In the genomic region with DNA sequence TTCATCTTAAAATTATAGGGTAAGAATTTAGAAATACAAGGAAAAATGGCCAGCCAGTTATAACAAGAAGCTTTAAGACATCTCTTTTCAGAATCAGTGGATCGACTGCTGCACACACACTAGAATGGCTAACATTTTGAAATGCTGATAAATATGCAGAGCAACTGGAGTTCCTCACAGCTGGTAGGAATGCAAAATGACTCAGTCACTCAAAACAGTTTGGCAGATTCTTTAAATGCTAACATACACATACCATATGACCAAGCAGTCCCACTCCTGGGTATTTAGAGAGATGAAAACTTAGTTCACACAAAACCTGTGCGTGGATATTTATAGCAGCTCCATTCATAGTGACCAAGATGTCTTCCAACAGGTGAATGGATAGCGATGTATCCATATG, we compare ENCODE assay signal across 19 cellular contexts. TPM values are rescaled to one million over a fixed set of nuclear protein-coding genes. Genes with fewer than 3 reads are reported as not detected.
DNase-seq lines count a peak whose midpoint lies in the region; ATAC-seq, FAIRE-seq and TF ChIP-seq lines count a peak whose summit lies in the region.
"Had no signal": no experiment of that assay in that cellular context is flagged by ENCODE, and none has a peak within 500 bp of the region (broad histone marks: within the 10 kb centered on the region; RNA-seq: fewer than 3 reads in every experiment).

No MANE protein-coding gene starts in this region.

- H3K79me2 ChIP-seq in mesendoderm (ENCODE audit: control insufficient read depth, insufficient read depth, low read length): no peaks in the 10 kb centered on the region

- no peak for TF ChIP-seq CTCF in kidney (IDR thresholded peaks at IDR 0.05; ENCODE audit: borderline replicate concordance, extremely low read depth, insufficient read depth)

- no peak overlapping the region for H3K56ac ChIP-seq in mesendoderm (ENCODE audit: low read length)

- no peak overlapping the region for H2BK15ac ChIP-seq in mesendoderm (replicated peaks; ENCODE audit: low read depth)

- H3K4me3 Mint-ChIP-seq in activated naive CD8-positive, alpha-beta T cell treated with anti-CD3 and anti-CD28 coated beads for 36 hours: no peak overlapping the region

- DNase-seq in EL (peak; percentile 58), adipocyte (ENCODE audit: low read depth) (peak; percentile 64), dedifferentiated amniotic fluid mesenchymal stem cell (ENCODE audit: extremely low spot score) (peak; percentile 47), mesendoderm (peak; percentile 30), NCI-H1436 (lab: John Stamatoyannopoulos, UW) (no peak), kidney (no peak)
- no peak for DNase-seq in activated naive CD8-positive, alpha-beta T cell treated with anti-CD3 and anti-CD28 coated beads for 36 hours
- DNase-seq: C1 segment of cervical spinal cord, DMS 273 treated with DMSO at 0.1 percent for 48 hours, NCI-H1048, NCI-H2081 treated with DMSO at 0.1 percent for 48 hours, NCI-H510A, NCI-H774, PC-3 had no signal

- H3K9ac ChIP-seq in adipocyte (ENCODE audit: low read length): no peak overlapping the region
- H3K9ac ChIP-seq in mesendoderm (ENCODE audit: low read length): no peak overlapping the region
- no peak overlapping the region for H3K9ac ChIP-seq in kidney (ENCODE audit: low read length in 2 of 2)
- H3K9ac ChIP-seq: KMS-11 had no signal

- no peak overlapping the region for H3K4me3 ChIP-seq in adipocyte (ENCODE audit: low read length)
- no peak overlapping the region for H3K4me3 ChIP-seq in mesendoderm (ENCODE audit: low read length)
- no peak overlapping the region for H3K4me3 ChIP-seq in kidney (ENCODE audit: low read length in 2 of 2)
- H3K4me3 ChIP-seq: SJSA1 had no signal

- H3K23ac ChIP-seq in mesendoderm (ENCODE audit: low read length): no peak overlapping the region

- no peak overlapping the region for H2AK5ac ChIP-seq in mesendoderm (ENCODE audit: low read length)

- peaks cover 14% of the 10 kb centered on the region for H3K36me3 Mint-ChIP-seq in activated naive CD8-positive, alpha-beta T cell treated with anti-CD3 and anti-CD28 coated beads for 36 hours

- no peak overlapping the region for H3K18ac ChIP-seq in mesendoderm (ENCODE audit: low read length)

- H3K4me1 ChIP-seq in adipocyte (ENCODE audit: control insufficient read depth, insufficient read depth, low read length) (peaks cover 14% of the 10 kb centered on the region), mesendoderm (ENCODE audit: control insufficient read depth, low read depth, low read length) (no peaks in the 10 kb centered on the region), kidney (ENCODE audit: control insufficient read depth in 1 of 2, insufficient read depth in 1 of 2, low read depth in 1 of 2, low read length in 2 of 2) (no peaks in the 10 kb centered on the region)
- H3K4me1 ChIP-seq: SJSA1 had no signal

- H2BK5ac ChIP-seq in mesendoderm (ENCODE audit: low read length): no peak overlapping the region

- no peak overlapping the region for H4K5ac ChIP-seq in mesendoderm (ENCODE audit: low read length)

- H3K4ac ChIP-seq in mesendoderm (ENCODE audit: low read depth, low read length): no peak overlapping the region

- no peak overlapping the region for H4K8ac ChIP-seq in mesendoderm (ENCODE audit: low read depth, low read length)

- H3K27ac ChIP-seq in mesendoderm (ENCODE audit: low read depth, low read length) (no peak overlapping the region), kidney (ENCODE audit: low read depth in 2 of 2, low read length in 2 of 2) (no peak overlapping the region)
- H3K27ac ChIP-seq: KMS-11, SJSA1 had no signal

- no peak overlapping the region for H2BK120ac ChIP-seq in mesendoderm (ENCODE audit: low read depth, low read length)

- WGBS in mesendoderm (ENCODE audit: extremely low coverage, insufficient coverage, low lambda C conversion rate): no CpG with 5 or more reads among the region's 3 CpGs

- ATAC-seq in GM21529 (IDR thresholded peaks at IDR 0.05; ENCODE audit: unreplicated experiment): no peak
- ATAC-seq: HCT116, HepG2, PC-3 had no signal

- H3K4me2 ChIP-seq in mesendoderm (ENCODE audit: low read length): no peak overlapping the region
- H3K4me2 ChIP-seq: KMS-11 had no signal

- FAIRE-seq in kidney (lab: Jason Lieb, UNC): no peak
- FAIRE-seq: HepG2 had no signal

- H3K27me3 ChIP-seq in adipocyte (replicated peaks; ENCODE audit: control insufficient read depth, insufficient read depth, low read length) (no peaks in the 10 kb centered on the region), mesendoderm (ENCODE audit: insufficient read depth, low read length, poor library complexity) (no peaks in the 10 kb centered on the region)
- H3K27me3 ChIP-seq: SJSA1 had no signal

- intact Hi-C loops in kidney (cut with DNase I): no loop called here

- H3K79me1 ChIP-seq in mesendoderm (ENCODE audit: low read length): no peaks in the 10 kb centered on the region

- H3K27ac Mint-ChIP-seq in activated naive CD8-positive, alpha-beta T cell treated with anti-CD3 and anti-CD28 coated beads for 36 hours: no peak overlapping the region

- H3K9me3 ChIP-seq in adipocyte (ENCODE audit: control insufficient read depth, low read length) (no peaks in the 10 kb centered on the region), kidney (ENCODE audit: control insufficient read depth in 1 of 2, low read length in 2 of 2) (no peaks in the 10 kb centered on the region)
- H3K9me3 ChIP-seq: SJSA1 had no signal

- H3K4me1 Mint-ChIP-seq in activated naive CD8-positive, alpha-beta T cell treated with anti-CD3 and anti-CD28 coated beads for 36 hours: peaks cover 14% of the 10 kb centered on the region

- H3K27me3 Mint-ChIP-seq in activated naive CD8-positive, alpha-beta T cell treated with anti-CD3 and anti-CD28 coated beads for 36 hours: no peaks in the 10 kb centered on the region

- no peaks in the 10 kb centered on the region for H3K9me3 Mint-ChIP-seq in activated naive CD8-positive, alpha-beta T cell treated with anti-CD3 and anti-CD28 coated beads for 36 hours

- H3K36me3 ChIP-seq in adipocyte (ENCODE audit: control insufficient read depth, insufficient read depth, low read length, severe bottlenecking) (no peaks in the 10 kb centered on the region), mesendoderm (ENCODE audit: control insufficient read depth, insufficient read depth, low read length) (peaks cover 1% of the 10 kb centered on the region), kidney (ENCODE audit: control insufficient read depth in 1 of 2, insufficient read depth in 2 of 2, low read length in 2 of 2) (no peaks in the 10 kb centered on the region)

RNA-seq across cellular contexts. Expression of gene PSAT1, which starts 23.2 kb away (rescaled TPM):
- polyA plus RNA-seq in mesendoderm (2013, experiment 1 of 2): 261 TPM
- polyA plus RNA-seq in mesendoderm (2013, experiment 2 of 2): 266 TPM
- total RNA-seq in activated naive CD8-positive, alpha-beta T cell treated with anti-CD3 and anti-CD28 coated beads for 36 hours: 100 to 1,000 TPM; 191 to 195 TPM
- 22.4 TPM for total RNA-seq in kidney
- polyA plus RNA-seq in kidney (ENCODE audit: insufficient read depth, low read depth, low replicate concordance): 141 TPM

RNA-seq across cellular contexts. Expression of gene CEP78, which starts 37.9 kb away (rescaled TPM):
- polyA plus RNA-seq in mesendoderm (2013, experiment 1 of 2): 29.9 TPM
- 30.9 TPM for polyA plus RNA-seq in mesendoderm (2013, experiment 2 of 2)
- 10 to 100 TPM; 41.1 to 41.8 TPM for total RNA-seq in activated naive CD8-positive, alpha-beta T cell treated with anti-CD3 and anti-CD28 coated beads for 36 hours
- total RNA-seq in kidney: 8.9 TPM
- polyA plus RNA-seq in kidney (ENCODE audit: insufficient read depth, low read depth, low replicate concordance): 7.5 TPM

Comparison
In these comparisons a context has a peak if more than half of its experiments do, and no peak if none do; other contexts are left out.
1. DNase-seq: peak in EL (single experiment), adipocyte (single experiment), dedifferentiated amniotic fluid mesenchymal stem cell (single experiment) and mesendoderm (single experiment); none in activated naive CD8-positive, alpha-beta T cell treated with anti-CD3 and anti-CD28 coated beads for 36 hours (single experiment), NCI-H1436 (single experiment) and kidney (single experiment).